In the genomic region with DNA sequence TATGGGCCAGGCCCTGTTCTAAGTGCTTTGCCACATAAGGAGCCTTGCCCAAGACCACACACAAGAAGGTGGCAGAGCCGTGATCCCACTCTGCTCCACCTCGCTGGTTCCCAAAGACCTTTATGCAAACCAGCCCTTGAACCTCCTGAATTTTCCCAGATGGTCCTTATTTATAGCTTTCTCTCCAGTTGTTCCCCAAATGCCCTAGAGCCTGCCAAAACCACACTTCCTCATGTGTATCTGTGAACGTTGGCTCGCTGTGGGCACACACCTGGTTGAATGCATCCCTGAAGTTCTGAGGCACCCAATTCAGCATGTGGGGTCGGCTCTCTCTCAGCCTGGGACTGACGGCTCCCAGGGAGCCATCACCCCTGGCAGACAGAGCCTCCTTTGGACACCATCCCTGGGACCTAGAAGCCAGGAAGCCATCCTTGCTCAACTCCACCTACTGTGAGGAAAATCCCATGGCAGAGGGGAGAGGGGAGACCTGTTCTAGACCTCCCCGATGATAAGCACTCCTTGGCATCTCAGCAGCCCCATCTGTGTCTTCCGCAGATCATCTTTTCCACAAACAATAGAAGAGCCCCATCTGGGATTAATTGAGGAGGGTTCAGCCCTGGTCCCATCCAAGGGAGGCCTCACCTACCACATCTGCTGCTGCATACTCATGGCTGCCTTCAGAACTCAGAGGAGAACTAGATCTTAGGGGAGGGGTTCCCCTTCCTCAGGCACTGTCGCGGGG, we compare ENCODE assay signal across 11 cellular contexts. TPM values are rescaled to one million over a fixed set of nuclear protein-coding genes. Genes with fewer than 3 reads are reported as not detected.
DNase-seq lines count a peak whose midpoint lies in the region; ATAC-seq and TF ChIP-seq lines count a peak whose summit lies in the region.
"Had no signal": no experiment of that assay in that cellular context is flagged by ENCODE, and none has a peak within 500 bp of the region (broad histone marks: within the 10 kb centered on the region; RNA-seq: fewer than 3 reads in every experiment).

No MANE protein-coding gene starts in this region.

- DNase-seq in D341Med (ENCODE audit: low spot score) (peak; percentile 42), PC-9 (no peak), foreskin fibroblast (peak; percentile 41), smooth muscle cell (lab: John Stamatoyannopoulos, UW; ENCODE audit: unreplicated experiment) (no peak), ecto neural progenitor cell (ENCODE audit: low spot score) (no peak), erythroblast (lab: John Stamatoyannopoulos, UW) (no peak), NCI-H510A treated with DMSO at 0.1 percent for 48 hours (lab: John Stamatoyannopoulos, UW) (no peak)
- DNase-seq: activated naive CD8-positive, alpha-beta T cell treated with anti-CD3 and anti-CD28 coated beads, Interleukin-2, amount 10 ng/mL, durations not matched to agents 7 days and 5 days; Caco-2; NCI-H146 had no signal

- H3K9me3 ChIP-seq in PC-9 (ENCODE audit: insufficient read depth, low read depth): no peaks in the 10 kb centered on the region
- no peaks in the 10 kb centered on the region for H3K9me3 ChIP-seq in smooth muscle cell (replicated peaks; ENCODE audit: low read depth)
- H3K9me3 ChIP-seq: Caco-2 had no signal

- H3K4me1 ChIP-seq in PC-9 (replicated peaks; ENCODE audit: insufficient read depth) (peaks cover 53% of the 10 kb centered on the region), smooth muscle cell (ENCODE audit: low read depth) (peaks cover 22% of the 10 kb centered on the region)
- H3K4me1 ChIP-seq: Caco-2 had no signal

- intact Hi-C loops in PC-9 (cut with micrococcal nuclease; ENCODE audit: unreplicated experiment): no loop called here

- H3K27ac ChIP-seq in PC-9: no peak overlapping the region
- H3K27ac ChIP-seq in smooth muscle cell (ENCODE audit: low read depth): peak overlapping the region; percentile 92

- WGBS in smooth muscle cell (ENCODE audit: low lambda C conversion rate): 96% methylated on average over 10 of the region's 10 CpGs

- no peaks in the 10 kb centered on the region for H3K36me3 ChIP-seq in PC-9 (ENCODE audit: low read depth)
- no peaks in the 10 kb centered on the region for H3K36me3 ChIP-seq in smooth muscle cell (ENCODE audit: low read depth)

- peak overlapping the region; percentile 43 for H3K4me2 ChIP-seq in PC-9
- peak overlapping the region; percentile 66 for H3K4me2 ChIP-seq in smooth muscle cell

- no peaks in the 10 kb centered on the region for H3K79me2 ChIP-seq in PC-9 (ENCODE audit: low read depth)
- H3K79me2 ChIP-seq in smooth muscle cell (ENCODE audit: low read depth): no peaks in the 10 kb centered on the region

- H2AFZ ChIP-seq in PC-9: no peak overlapping the region
- H2AFZ ChIP-seq in smooth muscle cell (ENCODE audit: low read depth): no peak overlapping the region

- POLR2A ChIA-PET in PC-9 (lab: Charles Lee; ENCODE audit: unreplicated experiment): no interaction called here

- H3K9me2 ChIP-seq in PC-9 (ENCODE audit: insufficient read depth): no peaks in the 10 kb centered on the region

- H4K20me1 ChIP-seq in PC-9 (ENCODE audit: insufficient read depth): no peaks in the 10 kb centered on the region
- no peaks in the 10 kb centered on the region for H4K20me1 ChIP-seq in smooth muscle cell (ENCODE audit: low read depth)

- no TSS peak for BruUV-seq in PC-9 (replicated peaks; lab: Mats Ljungman, UMichigan)

- peak overlapping the region; percentile 62 for H3K9ac ChIP-seq in smooth muscle cell (ENCODE audit: low read depth)

- CTCF ChIA-PET in PC-9 (lab: Charles Lee): no interaction called here

- H3K27me3 ChIP-seq in PC-9 (ENCODE audit: insufficient read depth, low read depth) (no peaks in the 10 kb centered on the region), smooth muscle cell (ENCODE audit: low read depth) (no peaks in the 10 kb centered on the region)

- H3F3A ChIP-seq in PC-9 (ENCODE audit: insufficient read depth, low read depth) (peaks cover 23% of the 10 kb centered on the region; the same call in 1 of the 2 replicates), smooth muscle cell (ENCODE audit: low read depth) (peaks cover 16% of the 10 kb centered on the region)

- no peak for TF ChIP-seq POLR2A in erythroblast (IDR thresholded peaks at IDR 0.05; ENCODE audit: low read length)

- TF ChIP-seq CTCF in PC-9 (conservative IDR thresholded peaks at IDR 0.05): no peak
- TF ChIP-seq CTCF in foreskin fibroblast (IDR thresholded peaks at IDR 0.05; ENCODE audit: low read depth, low read length): no peak
- no peak for TF ChIP-seq CTCF in smooth muscle cell (IDR thresholded peaks at IDR 0.05; ENCODE audit: borderline replicate concordance, insufficient read depth, poor library complexity, severe bottlenecking)

- no peak overlapping the region for H3K4me3 ChIP-seq in PC-9
- H3K4me3 ChIP-seq in foreskin fibroblast (ENCODE audit: low read depth in 1 of 2, low read length in 2 of 2): no peak overlapping the region
- H3K4me3 ChIP-seq in smooth muscle cell: no peak overlapping the region

- no peak for ATAC-seq in GM19467 (IDR thresholded peaks at IDR 0.05; ENCODE audit: unreplicated experiment)

RNA-seq across cellular contexts. Expression of a gene that starts 42.3 kb away (rescaled TPM):
- total RNA-seq in PC-9 (2021) (32.4 and 32.9 TPM in 2 replicates), smooth muscle cell (3.8 and 4.6 TPM in 2 replicates)
- polyA plus RNA-seq in smooth muscle cell: 3.6 and 4.2 TPM in 2 replicates

Comparison
In these comparisons a context has a peak if more than half of its experiments do, and no peak if none do; other contexts are left out.
1. DNase-seq: peak in D341Med (single experiment) and foreskin fibroblast (2 of 2); none in PC-9 (0 of 2), smooth muscle cell (single experiment), ecto neural progenitor cell (single experiment), erythroblast (0 of 2) and NCI-H510A treated with DMSO at 0.1 percent for 48 hours (single experiment).